Comparison of ENCODE assay signal across 1 cellular context in genomic region chr2:233764761-233765160, GRCh38.
TF ChIP-seq lines count a peak whose summit lies in the region.

No MANE protein-coding gene starts in this region.

TF ChIP-seq in A549, 52 proteins besides CTCF, POLR2A, EP300 and RAD21 (continued from another document):
- no peak for TF ChIP-seq E2F6 (IDR thresholded peaks at IDR 0.05; ENCODE audit: borderline replicate concordance, low read depth)
- no peak for TF ChIP-seq HMGXB4 (CRISPR knock-in tag; IDR thresholded peaks at IDR 0.05; ENCODE audit: borderline replicate concordance)
- TF ChIP-seq HOXB13 (CRISPR knock-in tag; IDR thresholded peaks at IDR 0.05; ENCODE audit: low read depth), result no peak
- TF ChIP-seq MAFK (IDR thresholded peaks at IDR 0.05; ENCODE audit: partially characterized antibody), result no peak
- TF ChIP-seq CHD2 (IDR thresholded peaks at IDR 0.05; ENCODE audit: low read length, partially characterized antibody), result no peak
- TF ChIP-seq CBX2 (IDR thresholded peaks at IDR 0.05; ENCODE audit: borderline replicate concordance, low read depth), result no peak
- no peak for TF ChIP-seq NFE2L2 (conservative IDR thresholded peaks at IDR 0.05; ENCODE audit: low read length)
- no peak for TF ChIP-seq SMC3 (IDR thresholded peaks at IDR 0.05)
- no peak for TF ChIP-seq HOXB5 (CRISPR knock-in tag; IDR thresholded peaks at IDR 0.05)
- no peak for TF ChIP-seq MAX (IDR thresholded peaks at IDR 0.05)
- no peak for TF ChIP-seq SREBF2 (IDR thresholded peaks at IDR 0.05)
- no peak for TF ChIP-seq USF2 (IDR thresholded peaks at IDR 0.05)
- TF ChIP-seq TP53 (CRISPR knock-in tag; IDR thresholded peaks at IDR 0.05), result no peak
- TF ChIP-seq ZFP36 (IDR thresholded peaks at IDR 0.05; ENCODE audit: borderline replicate concordance, partially characterized antibody), result no peak
- no peak for TF ChIP-seq RCOR1 (IDR thresholded peaks at IDR 0.05; ENCODE audit: low read depth, low read length)
- no peak for TF ChIP-seq GATA3 (IDR thresholded peaks at IDR 0.05; ENCODE audit: borderline replicate concordance)
- no peak for TF ChIP-seq RFX5 (IDR thresholded peaks at IDR 0.05)
- no peak for TF ChIP-seq PHF8 (IDR thresholded peaks at IDR 0.05; ENCODE audit: borderline replicate concordance, low read depth)
